Comparison of ENCODE assay signal across 8 cellular contexts in genomic region chr12:124837958-124838803, GRCh38. TPM values are rescaled to one million over a fixed set of nuclear protein-coding genes. Genes with fewer than 3 reads are reported as not detected.
DNase-seq lines count a peak whose midpoint lies in the region; TF ChIP-seq lines count a peak whose summit lies in the region.

No MANE protein-coding gene starts in this region.

- H3K36me3 ChIP-seq in hepatocyte (replicated peaks; ENCODE audit: insufficient read depth, low read depth) (no peaks in the 10 kb centered on the region), neural progenitor cell (no peaks in the 10 kb centered on the region)

- H3K79me2 ChIP-seq in hepatocyte (peaks cover 18% of the 10 kb centered on the region), neural progenitor cell (ENCODE audit: low read depth) (no peaks in the 10 kb centered on the region)

- peaks cover 5% of the 10 kb centered on the region for H3K36me3 Mint-ChIP-seq in neural progenitor cell

- no peaks in the 10 kb centered on the region for H3K9me2 ChIP-seq in hepatocyte (replicated peaks; ENCODE audit: insufficient read depth)

- peak overlapping the region; percentile 81 for H3K27ac ChIP-seq in hepatocyte
- no peak overlapping the region for H3K27ac ChIP-seq in neural progenitor cell

- WGBS in hepatocyte (ENCODE audit: low lambda C conversion rate, missing lambda C conversion rate): 57% methylated on average over 16 of the region's 16 CpGs

- H3F3A ChIP-seq in neural progenitor cell (ENCODE audit: low read depth): peaks cover 13% of the 10 kb centered on the region

- peak overlapping the region; percentile 48 for H3K4me2 ChIP-seq in hepatocyte
- no peak overlapping the region for H3K4me2 ChIP-seq in neural progenitor cell

- no peaks in the 10 kb centered on the region for H3K9me3 ChIP-seq in hepatocyte (ENCODE audit: low read depth)
- no peaks in the 10 kb centered on the region for H3K9me3 ChIP-seq in neural progenitor cell (ENCODE audit: low read depth)

- H2AFZ ChIP-seq in hepatocyte (no peak overlapping the region), neural progenitor cell (replicated peaks) (no peak overlapping the region)

- H3K27ac Mint-ChIP-seq in neural progenitor cell: no peak overlapping the region

- TF ChIP-seq CTCF in LNCaP clone FGC (IDR thresholded peaks at IDR 0.05; ENCODE audit: control insufficient read depth, extremely low read depth, insufficient read depth): no peak
- TF ChIP-seq CTCF in hepatocyte (IDR thresholded peaks at IDR 0.05; ENCODE audit: poor library complexity): no peak
- TF ChIP-seq CTCF in neural progenitor cell (IDR thresholded peaks at IDR 0.05): no peak

- peak; percentile 93 for DNase-seq in A172 (ENCODE audit: low spot score)
- peak; percentile 97 for DNase-seq in LNCaP clone FGC (ENCODE audit: low read depth)
- peak in 41 of 58 donors; percentile 8 to 82 (median 39) for DNase-seq in anterior cingulate cortex (lab: John Stamatoyannopoulos, UW)
- DNase-seq in hepatocyte (ENCODE audit: low spot score): peak; percentile 84
- peak; percentile 93 for DNase-seq in stromal cell of bone marrow (ENCODE audit: low read depth)
- no peak for DNase-seq in cortex of kidney (lab: John Stamatoyannopoulos, UW)
- no peak for DNase-seq in activated gamma-delta T cell (lab: John Stamatoyannopoulos, UW)
- DNase-seq in neural progenitor cell (ENCODE audit: low spot score): no peak

- no peak overlapping the region for H3K4me3 Mint-ChIP-seq in neural progenitor cell

- peaks cover 3% of the 10 kb centered on the region for H3K27me3 Mint-ChIP-seq in neural progenitor cell (ENCODE audit: insufficient read depth, low read depth)

- H3K4me1 ChIP-seq in hepatocyte (ENCODE audit: insufficient read depth) (peaks cover 21% of the 10 kb centered on the region), neural progenitor cell (peaks cover 21% of the 10 kb centered on the region)

- no peaks in the 10 kb centered on the region for H3K9me3 Mint-ChIP-seq in neural progenitor cell

- H4K20me1 ChIP-seq in hepatocyte (ENCODE audit: insufficient read depth, poor library complexity, severe bottlenecking) (no peaks in the 10 kb centered on the region), neural progenitor cell (ENCODE audit: low read depth) (peaks cover 20% of the 10 kb centered on the region)

- H3K4me3 ChIP-seq in LNCaP clone FGC (ENCODE audit: low read depth, low read length) (no peak overlapping the region), hepatocyte (no peak overlapping the region), neural progenitor cell (no peak overlapping the region)

- peaks cover 49% of the 10 kb centered on the region for H3K4me1 Mint-ChIP-seq in neural progenitor cell

- H3K27me3 ChIP-seq in hepatocyte: no peaks in the 10 kb centered on the region
- peaks cover 37% of the 10 kb centered on the region for H3K27me3 ChIP-seq in neural progenitor cell

- no peak overlapping the region for H3K9ac ChIP-seq in neural progenitor cell

RNA-seq across cellular contexts. Expression of gene SCARB1, which starts 25.5 kb away (rescaled TPM):
- 16.4 and 27.3 TPM in 2 replicates for total RNA-seq in A172 (2014; rRNA removed; shearing (Covaris generic))
- 50.4 and 51.5 TPM in 2 replicates for total RNA-seq in hepatocyte
- polyA plus RNA-seq in hepatocyte: 68.1 and 90.0 TPM in 2 replicates
- total RNA-seq in neural progenitor cell (ENCODE audit: low replicate concordance): 4.3 and 7.8 TPM in 2 replicates

Comparison
In these comparisons a context has a peak if more than half of its experiments do, and no peak if none do; other contexts are left out.
1. DNase-seq: peak in A172 (single experiment), LNCaP clone FGC (single experiment), anterior cingulate cortex (41 of 58), hepatocyte (single experiment) and stromal cell of bone marrow (single experiment); none in cortex of kidney (single experiment), activated gamma-delta T cell (single experiment) and neural progenitor cell (single experiment).